In the genomic region with DNA sequence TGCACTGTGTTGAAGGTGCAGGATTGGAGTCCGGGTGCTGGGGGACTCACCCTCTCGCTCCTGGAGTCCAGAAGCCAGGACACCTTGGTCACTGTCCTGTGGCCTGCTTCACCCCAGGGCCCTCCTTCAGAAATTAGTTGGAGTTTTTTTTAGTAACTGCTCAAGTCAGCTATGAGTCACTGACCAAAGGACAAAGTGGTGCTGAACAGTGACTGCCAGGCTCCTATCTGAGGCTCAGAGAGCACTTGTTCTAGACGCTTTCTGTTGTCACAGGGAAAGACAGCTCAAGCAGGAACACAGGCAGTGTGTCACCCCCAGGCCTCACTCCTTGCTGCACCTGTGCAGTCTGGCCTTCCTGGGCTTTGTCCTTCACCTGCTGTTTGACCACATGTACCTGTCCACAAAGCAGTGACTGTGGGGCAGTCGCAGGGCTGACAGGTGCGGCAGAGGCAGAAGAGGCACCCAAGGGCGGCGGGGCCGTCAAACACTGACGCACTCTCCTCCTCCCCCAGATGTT, we compare ENCODE assay signal across 11 cellular contexts. TPM values are rescaled to one million over a fixed set of nuclear protein-coding genes. Genes with fewer than 3 reads are reported as not detected.
A peak's percentile ranks its signal among the peaks of the same experiment; 100 is the strongest.
DNase-seq lines count a peak whose midpoint lies in the region; ATAC-seq and TF ChIP-seq lines count a peak whose summit lies in the region.
"Had no signal": no experiment of that assay in that cellular context is flagged by ENCODE, and none has a peak within 500 bp of the region (broad histone marks: within the 10 kb centered on the region; RNA-seq: fewer than 3 reads in every experiment).

No MANE protein-coding gene starts in this region.

- H3K9me3 Mint-ChIP-seq in activated T-cell treated with anti-CD3 and anti-CD28 coated beads, Interleukin-2, amount 50 U/mL, for 24 hours: no peaks in the 10 kb centered on the region
- H3K9me3 Mint-ChIP-seq: activated T-cell treated with anti-CD3 and anti-CD28 coated beads, Interleukin-2, amount 50 U/mL, for 72 hours had no signal

- TF ChIP-seq POLR2A in heart left ventricle (IDR thresholded peaks at IDR 0.05): no peak

- CTCF ChIA-PET in PC-3 (lab: Charles Lee): no interaction called here

- ATAC-seq in PC-3: peak; percentile 20
- ATAC-seq in heart left ventricle: peak; percentile 6 to 55 (median 40)
- no peak for ATAC-seq in HG02571 (IDR thresholded peaks at IDR 0.05; ENCODE audit: unreplicated experiment)
- ATAC-seq: activated T-cell treated with anti-CD3 and anti-CD28 coated beads, Interleukin-2, amount 50 U/mL, for 72 hours had no signal

- H3K9ac ChIP-seq in PC-3 (ENCODE audit: low read length): no peak overlapping the region

- POLR2A ChIA-PET in PC-3 (lab: Charles Lee; ENCODE audit: unreplicated experiment): interaction anchor here (0.6 kb wide), 1 partner anchor 11 kb away, joined by 4 read pairs; no protein-coding TSS in a partner anchor

- H3K4me1 ChIP-seq in PC-3 (ENCODE audit: insufficient read depth, low read length) (peaks cover 39% of the 10 kb centered on the region), heart left ventricle (peaks cover 0 to 75% (median 35%) of the 10 kb centered on the region in 12 donors)

- no peak overlapping the region for H3K4me3 Mint-ChIP-seq in activated T-cell treated with anti-CD3 and anti-CD28 coated beads, Interleukin-2, amount 50 U/mL, for 24 hours
- H3K4me3 Mint-ChIP-seq: activated T-cell treated with anti-CD3 and anti-CD28 coated beads, Interleukin-2, amount 50 U/mL, for 72 hours had no signal

- TF ChIP-seq CTCF in PC-3 (conservative IDR thresholded peaks at IDR 0.05; ENCODE audit: low read depth, low read length) (no peak), heart left ventricle (IDR thresholded peaks at IDR 0.05) (no peak)

- no TSS peak for BruUV-seq in PC-3 (replicated peaks; lab: Mats Ljungman, UMichigan)

- H3K36me3 ChIP-seq in PC-3 (ENCODE audit: low read depth, low read length) (peaks cover 33% of the 10 kb centered on the region), heart left ventricle (peaks cover 0 to 53% (median 42%) of the 10 kb centered on the region in 9 donors)

- H3K27me3 ChIP-seq in PC-3 (ENCODE audit: low read length) (no peaks in the 10 kb centered on the region), heart left ventricle (no peaks in the 10 kb centered on the region)

- DNase-seq in activated T-cell treated with anti-CD3 and anti-CD28 coated beads, Interleukin-2, amount 50 U/mL, for 24 hours: no peak
- no peak for DNase-seq in activated T-cell treated with anti-CD3 and anti-CD28 coated beads, Interleukin-2, amount 50 U/mL, for 1 hour
- peak; percentile 66 for DNase-seq in PC-3
- DNase-seq in heart left ventricle: peak in 2 of 5 donors; percentile 46 to 58
- DNase-seq in stromal cell of bone marrow (ENCODE audit: low read depth): peak; percentile 22
- no peak for DNase-seq in D341Med (ENCODE audit: low spot score)
- DNase-seq in COLO829 (ENCODE audit: low spot score): no peak
- DNase-seq: activated T-cell treated with anti-CD3 and anti-CD28 coated beads, Interleukin-2, amount 50 U/mL, for 72 hours; caudate nucleus had no signal

- no peaks in the 10 kb centered on the region for H3K9me3 ChIP-seq in PC-3 (ENCODE audit: low read length)
- H3K9me3 ChIP-seq in heart left ventricle: no peaks in the 10 kb centered on the region

- H3K9me2 ChIP-seq in PC-3 (replicated peaks; ENCODE audit: low read length): no peaks in the 10 kb centered on the region

- H3K4me2 ChIP-seq in PC-3 (ENCODE audit: low read length): no peak overlapping the region

- H3K27ac ChIP-seq in PC-3 (ENCODE audit: low read length): no peak overlapping the region
- H3K27ac ChIP-seq in heart left ventricle: peak overlapping the region; percentile 12 to 80 (median 66)

- H4K20me1 ChIP-seq in PC-3 (ENCODE audit: low read length): 0 out of 2 replicates have a peak, but pooled peaks cover 2% of the 10 kb centered on the region

- H3K4me3 ChIP-seq in PC-3 (ENCODE audit: low read length) (no peak overlapping the region), heart left ventricle (no peak overlapping the region)
- H3K4me3 ChIP-seq: lung had no signal

- H3K79me2 ChIP-seq in PC-3 (ENCODE audit: low read length): peaks cover 8% of the 10 kb centered on the region

- 71 to 77% (median 74%) methylated on average over 9 of the region's 9 CpGs for WGBS in heart left ventricle, 4 donors

- peak overlapping the region; percentile 58 for H3K27ac Mint-ChIP-seq in activated T-cell treated with anti-CD3 and anti-CD28 coated beads, Interleukin-2, amount 50 U/mL, for 24 hours
- H3K27ac Mint-ChIP-seq: activated T-cell treated with anti-CD3 and anti-CD28 coated beads, Interleukin-2, amount 50 U/mL, for 72 hours had no signal

- peaks cover 75% of the 10 kb centered on the region for H3K36me3 Mint-ChIP-seq in activated T-cell treated with anti-CD3 and anti-CD28 coated beads, Interleukin-2, amount 50 U/mL, for 24 hours (ENCODE audit: low read depth)

- intact Hi-C loops in PC-3 (cut with micrococcal nuclease): loop anchor here (2.0 kb wide), 1 partner anchor 45 kb away; no protein-coding TSS in a partner anchor
- intact Hi-C loops in heart left ventricle (cut with DNase I): loop anchor here in 4 of 10 donors (5.0 kb wide), 1 partner anchor 46 kb away; no protein-coding TSS in a partner anchor

- H3F3A ChIP-seq in PC-3 (ENCODE audit: low read length, unreplicated experiment): no peaks in the 10 kb centered on the region

- no peak overlapping the region for H2AFZ ChIP-seq in PC-3 (ENCODE audit: low read length)

- H3K27me3 Mint-ChIP-seq in activated T-cell treated with anti-CD3 and anti-CD28 coated beads, Interleukin-2, amount 50 U/mL, for 24 hours: no peaks in the 10 kb centered on the region

- H3K4me1 Mint-ChIP-seq in activated T-cell treated with anti-CD3 and anti-CD28 coated beads, Interleukin-2, amount 50 U/mL, for 24 hours (ENCODE audit: low read depth): peaks cover 31% of the 10 kb centered on the region

RNA-seq across cellular contexts. Expression of gene FAAP100, which starts 4.1 kb away (rescaled TPM):
- total RNA-seq in PC-3 (2014; rRNA removed): 23.3 and 34.6 TPM in 2 replicates
- total RNA-seq in heart left ventricle: 10 to 100 TPM; 10.1 to 21.6 (median 13.5) TPM
- polyA plus RNA-seq in heart left ventricle: 10 to 100 TPM; 17.0 to 18.7 TPM

RNA-seq across cellular contexts. Expression of gene FSCN2, which starts 28.1 kb away (rescaled TPM):
- total RNA-seq in PC-3 (2014; rRNA removed) (0.87 and 2.4 TPM in 2 replicates), heart left ventricle (under 1 TPM in 6 of 9 donors, not detected in 3; 0.22 to 0.72 (median 0.45) TPM)
- under 1 TPM; 0.28 to 0.42 TPM for polyA plus RNA-seq in heart left ventricle

RNA-seq across cellular contexts. Expression of gene ACTG1, which starts 43.6 kb away (rescaled TPM):
- total RNA-seq in PC-3 (2014; rRNA removed) (4,503 and 4,798 TPM in 2 replicates), heart left ventricle (1,000 to 10,000 TPM in 2 of 9 donors, 100 to 1,000 TPM in 7; 335 to 1,653 (median 423) TPM)
- polyA plus RNA-seq in heart left ventricle: 1,000 to 10,000 TPM in 1 of 2 donors, 100 to 1,000 TPM in 1; 149 to 1,468 TPM

Comparison
In these comparisons a context has a peak if more than half of its experiments do, and no peak if none do; other contexts are left out.
1. DNase-seq: peak in PC-3 (single experiment) and stromal cell of bone marrow (single experiment); none in activated T-cell treated with anti-CD3 and anti-CD28 coated beads, Interleukin-2, amount 50 U/mL, for 24 hours (single experiment), activated T-cell treated with anti-CD3 and anti-CD28 coated beads, Interleukin-2, amount 50 U/mL, for 1 hour (single experiment), D341Med (single experiment) and COLO829 (single experiment).